In genomic region chr17:16988749-16989229, GRCh38 we compare ENCODE assay signal across 9 cellular contexts. TPM values are rescaled to one million over a fixed set of nuclear protein-coding genes. Genes with fewer than 3 reads are reported as not detected.
DNase-seq lines count a peak whose midpoint lies in the region; ATAC-seq and TF ChIP-seq lines count a peak whose summit lies in the region.
"Had no signal": no experiment of that assay in that cellular context is flagged by ENCODE, and none has a peak within 500 bp of the region (broad histone marks: within the 10 kb centered on the region; RNA-seq: fewer than 3 reads in every experiment).

No MANE protein-coding gene starts in this region.

- no peaks in the 10 kb centered on the region for H3K9me3 Mint-ChIP-seq in activated CD4-positive, alpha-beta memory T cell treated with anti-CD3 and anti-CD28 coated beads for 36 hours

- peaks cover 14% of the 10 kb centered on the region for H3K4me1 ChIP-seq in osteoblast (ENCODE audit: insufficient read depth, low read length)

- H3K27me3 Mint-ChIP-seq in activated CD4-positive, alpha-beta memory T cell treated with anti-CD3 and anti-CD28 coated beads for 36 hours: no peaks in the 10 kb centered on the region

- no peaks in the 10 kb centered on the region for H3K9me3 ChIP-seq in osteoblast (ENCODE audit: low read depth, low read length)

- H3K4me1 Mint-ChIP-seq in activated CD4-positive, alpha-beta memory T cell treated with anti-CD3 and anti-CD28 coated beads for 36 hours (ENCODE audit: low read depth): peaks cover 35% of the 10 kb centered on the region

- H3K4me3 ChIP-seq in osteoblast (ENCODE audit: insufficient read depth, low read length): no peak overlapping the region

- no peaks in the 10 kb centered on the region for H3K79me2 ChIP-seq in osteoblast (ENCODE audit: insufficient read depth, low read length)

- no peak for TF ChIP-seq CTCF in osteoblast (IDR thresholded peaks at IDR 0.05; ENCODE audit: extremely low read depth, low read depth, low read length)
- no peak for TF ChIP-seq CTCF in omental fat pad (IDR thresholded peaks at IDR 0.05)

- peak; percentile 55 for DNase-seq in activated CD4-positive, alpha-beta memory T cell treated with anti-CD3 and anti-CD28 coated beads for 36 hours
- DNase-seq in osteoblast (ENCODE audit: insufficient read length, low spot score, missing footprints) (no peak), NCI-H1092 (lab: John Stamatoyannopoulos, UW) (no peak), omental fat pad (ENCODE audit: low spot score) (no peak), posterior cingulate gyrus (no peak)
- DNase-seq in activated CD8-positive, alpha-beta memory T cell treated with anti-CD3 and anti-CD28 coated beads, Interleukin-2, amount 50 U/mL, for 48 hours: no peak

- peak overlapping the region; percentile 53 for H3K4me3 Mint-ChIP-seq in activated CD4-positive, alpha-beta memory T cell treated with anti-CD3 and anti-CD28 coated beads for 36 hours

- H3K27ac ChIP-seq in osteoblast (ENCODE audit: low read depth, low read length): peak overlapping the region; percentile 7

- peak overlapping the region; percentile 90 for H3K27ac Mint-ChIP-seq in activated CD4-positive, alpha-beta memory T cell treated with anti-CD3 and anti-CD28 coated beads for 36 hours

- CTCF ChIA-PET in activated CD4-positive, alpha-beta memory T cell treated with anti-CD3 and anti-CD28 coated beads for 36 hours (lab: Charles Lee): interaction anchor here (0.8 to 1.9 kb wide), 3 partner anchors 11 to 325 kb away, joined by 3 to 5 read pairs (median 5); no protein-coding TSS in a partner anchor

- peak overlapping the region; percentile 53 for H2AFZ ChIP-seq in osteoblast (ENCODE audit: low read length)

- ATAC-seq in GM18861 (IDR thresholded peaks at IDR 0.05; ENCODE audit: unreplicated experiment) (peak; percentile 2), HG02759 (IDR thresholded peaks at IDR 0.05; ENCODE audit: unreplicated experiment) (peak; percentile 2), omental fat pad (ENCODE audit: low FRiP score) (no peak)

- no peaks in the 10 kb centered on the region for H4K20me1 ChIP-seq in osteoblast (ENCODE audit: insufficient read depth, low read length)

- intact Hi-C loops in activated CD4-positive, alpha-beta memory T cell treated with anti-CD3 and anti-CD28 coated beads for 36 hours (cut with micrococcal nuclease): no loop called here
- intact Hi-C loops in posterior cingulate gyrus (cut with DNase I): no loop called here

- H3K4me2 ChIP-seq in osteoblast (ENCODE audit: insufficient read depth, low read length): peak overlapping the region; percentile 47

- H3K36me3 Mint-ChIP-seq in activated CD4-positive, alpha-beta memory T cell treated with anti-CD3 and anti-CD28 coated beads for 36 hours: no peaks in the 10 kb centered on the region

- POLR2A ChIA-PET in activated CD4-positive, alpha-beta memory T cell treated with anti-CD3 and anti-CD28 coated beads for 36 hours (lab: Charles Lee): interaction anchor here (1.1 kb wide), 1 partner anchor 102 kb away, joined by 3 read pairs; no protein-coding TSS in a partner anchor

- H3K27me3 ChIP-seq in osteoblast (ENCODE audit: insufficient read depth, low read length): peaks cover 5% of the 10 kb centered on the region

- H3K36me3 ChIP-seq in osteoblast (ENCODE audit: insufficient read depth, low read length): no peaks in the 10 kb centered on the region

RNA-seq across cellular contexts. Expression of gene TNFRSF13B, which starts 16.9 kb away (rescaled TPM):
- total RNA-seq in activated CD4-positive, alpha-beta memory T cell treated with anti-CD3 and anti-CD28 coated beads for 36 hours: not detected
- total RNA-seq in osteoblast (not detected in 2 replicates), omental fat pad (under 1 TPM in 1 of 4 donors, not detected in 3; 0.48 TPM)
- total RNA-seq: urinary bladder had no signal

RNA-seq across cellular contexts. Expression of gene MPRIP, which starts 53.5 kb away (rescaled TPM):
- 100 to 1,000 TPM; 145 to 157 TPM for total RNA-seq in activated CD4-positive, alpha-beta memory T cell treated with anti-CD3 and anti-CD28 coated beads for 36 hours
- total RNA-seq in osteoblast: 120 and 149 TPM in 2 replicates
- total RNA-seq in omental fat pad: 100 to 1,000 TPM in 3 of 4 donors, 10 to 100 TPM in 1; 68.6 to 196 (median 125) TPM
